Comparison of ENCODE assay signal across 9 cellular contexts in the genomic region with DNA sequence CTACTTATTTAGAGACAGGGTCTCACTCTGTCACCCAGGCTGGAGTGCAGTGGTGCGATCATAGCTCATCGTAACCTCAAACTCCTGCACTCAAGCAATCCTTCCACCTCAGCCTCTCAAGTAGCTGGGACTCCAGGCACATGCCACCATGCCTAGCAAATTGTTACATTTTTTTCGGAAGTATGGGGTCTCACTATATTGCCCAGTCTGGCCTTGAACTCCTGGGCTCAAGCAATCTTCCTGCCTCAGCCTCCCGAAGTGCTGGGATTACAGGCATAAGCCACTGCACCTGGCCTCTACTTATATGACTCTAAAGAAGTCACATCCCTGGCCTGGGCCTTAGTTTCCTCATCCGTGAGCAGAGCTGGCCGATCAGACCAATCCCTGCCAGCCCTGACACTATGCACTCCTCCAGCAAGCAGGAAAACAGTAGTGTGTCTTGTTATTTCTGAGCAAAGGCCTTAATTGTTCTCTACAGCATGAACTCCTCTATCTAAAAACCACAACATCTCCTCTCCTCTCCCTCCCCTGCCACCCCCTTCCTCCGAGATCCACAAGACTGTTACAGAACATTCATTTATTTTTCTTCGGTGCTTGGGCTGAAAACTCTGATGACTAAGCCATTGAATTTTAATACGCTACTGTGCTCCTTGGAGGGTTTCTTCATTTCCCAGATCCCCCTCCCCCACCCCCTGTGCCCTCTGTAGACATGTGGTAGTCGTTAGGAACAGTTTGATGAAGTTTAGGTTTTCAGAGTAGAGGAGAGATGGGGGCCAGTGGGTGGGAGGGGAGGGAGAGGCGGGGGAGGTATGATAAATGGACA.
DNase-seq lines count a peak whose midpoint lies in the region; ATAC-seq and TF ChIP-seq lines count a peak whose summit lies in the region.
"Had no signal": no experiment of that assay in that cellular context is flagged by ENCODE, and none has a peak within 500 bp of the region (broad histone marks: within the 10 kb centered on the region; RNA-seq: fewer than 3 reads in every experiment).

No MANE protein-coding gene starts in this region.

- intact Hi-C loops in esophagus squamous epithelium (cut with DNase I) = no loop called here

- H3K36me3 Mint-ChIP-seq in brain = no peaks in the 10 kb centered on the region

- TF ChIP-seq CTCF in AG04449 (IDR thresholded peaks at IDR 0.05; ENCODE audit: insufficient read depth, low read length, missing control alignments) (no peak), Loucy (conservative IDR thresholded peaks at IDR 0.05; ENCODE audit: low read length) (no peak), brain (conservative IDR thresholded peaks at IDR 0.05) (no peak), esophagus squamous epithelium (IDR thresholded peaks at IDR 0.05) (no peak)

- TF ChIP-seq POLR2A in esophagus squamous epithelium (IDR thresholded peaks at IDR 0.05) = no peak

- H3K4ac ChIP-seq in mesenchymal stem cell (ENCODE audit: low read depth in 1 of 2, low read length in 2 of 2) = no peak overlapping the region

- H3K18ac ChIP-seq in mesenchymal stem cell (ENCODE audit: low read depth in 1 of 2, low read length in 2 of 2) = no peak overlapping the region

- H3K36me3 ChIP-seq in Loucy (ENCODE audit: insufficient read depth, low read length) = no peaks in the 10 kb centered on the region
- no peaks in the 10 kb centered on the region for H3K36me3 ChIP-seq in mesenchymal stem cell (ENCODE audit: control insufficient read depth in 1 of 2, insufficient read depth in 2 of 2, low read depth in 1 of 2, low read length in 2 of 2)
- no peaks in the 10 kb centered on the region for H3K36me3 ChIP-seq in esophagus squamous epithelium

- H4K8ac ChIP-seq in mesenchymal stem cell (ENCODE audit: low read length) = no peak overlapping the region

- peaks cover 42% of the 10 kb centered on the region for H3K79me1 ChIP-seq in mesenchymal stem cell (replicated peaks; ENCODE audit: low read length, poor library complexity, severe bottlenecking)

- H2AK5ac ChIP-seq in mesenchymal stem cell (ENCODE audit: low read length, severe bottlenecking) = peak overlapping the region; percentile 51

- CTCF ChIA-PET in AG04449 (lab: Yijun Ruan, JAX) = no interaction called here

- H3K4me1 ChIP-seq in Loucy (ENCODE audit: insufficient read depth, low read length, poor library complexity, severe bottlenecking) = peaks cover 73% of the 10 kb centered on the region
- H3K4me1 ChIP-seq in mesenchymal stem cell (ENCODE audit: control insufficient read depth, insufficient read depth, low read depth, low read length) = peaks cover 28% of the 10 kb centered on the region
- H3K4me1 ChIP-seq in esophagus squamous epithelium = peaks cover 7 to 29% (median 15%) of the 10 kb centered on the region in 3 donors

- H3K14ac ChIP-seq in mesenchymal stem cell (ENCODE audit: low read length in 2 of 2) = no peak overlapping the region

- H3K27ac Mint-ChIP-seq in brain = peak overlapping the region; percentile 82 to 95 (median 90)

- no peak overlapping the region for H4K91ac ChIP-seq in mesenchymal stem cell (ENCODE audit: low read length)

- H3K27me3 ChIP-seq in Loucy (ENCODE audit: insufficient read depth, low read length, poor library complexity, severe bottlenecking) (no peaks in the 10 kb centered on the region), mesenchymal stem cell (ENCODE audit: control insufficient read depth in 1 of 2, insufficient read depth in 1 of 2, low read length in 2 of 2) (peaks cover 0 to 9% of the 10 kb centered on the region in 2 experiments), esophagus squamous epithelium (peaks cover 0 to 13% (median 0%) of the 10 kb centered on the region in 4 donors)

- peaks cover 3% of the 10 kb centered on the region for H3K27me3 Mint-ChIP-seq in brain

- H3F3A ChIP-seq in Loucy (ENCODE audit: low read depth) = peaks cover 5% of the 10 kb centered on the region; the same call in 1 of the 2 replicates

- peaks cover 0 to 8% (median 0%) of the 10 kb centered on the region in 5 experiments for H3K9me3 Mint-ChIP-seq in brain

- H4K20me1 ChIP-seq in Loucy (ENCODE audit: insufficient read depth, low read length, poor library complexity, severe bottlenecking) = no peaks in the 10 kb centered on the region

- no peak overlapping the region for H3K23ac ChIP-seq in mesenchymal stem cell (ENCODE audit: low read length in 2 of 2)

- H3K4me3 ChIP-seq in AG04449 (ENCODE audit: low read depth, low read length) (no peak overlapping the region), Loucy (ENCODE audit: low read length, poor library complexity, severe bottlenecking) (peak overlapping the region; percentile 51), mesenchymal stem cell (ENCODE audit: insufficient read depth in 1 of 2, low read depth in 1 of 2, low read length in 2 of 2) (no peak overlapping the region), esophagus squamous epithelium (no peak overlapping the region)

- H2BK120ac ChIP-seq in mesenchymal stem cell (ENCODE audit: low read depth, low read length) = no peak overlapping the region

- no peaks in the 10 kb centered on the region for H3K9me2 ChIP-seq in Loucy (replicated peaks; ENCODE audit: low read depth, low read length)

- H2AFZ ChIP-seq in Loucy (ENCODE audit: low read length) = peak overlapping the region; percentile 5; the same call in 1 of the 2 replicates
- H2AFZ ChIP-seq in mesenchymal stem cell (ENCODE audit: low read depth, low read length) = no peak overlapping the region

- H3K4me1 Mint-ChIP-seq in brain = peaks cover 71% of the 10 kb centered on the region

- H2BK12ac ChIP-seq in mesenchymal stem cell (ENCODE audit: low read length in 2 of 2) = no peak overlapping the region

- H2BK15ac ChIP-seq in mesenchymal stem cell (ENCODE audit: low read depth, poor library complexity, severe bottlenecking) = no peak overlapping the region

- DNase-seq in AG04449 (ENCODE audit: low read depth, low spot score) (peak; percentile 67), mesenchymal stem cell (peak; percentile 70), esophagus squamous epithelium (lab: John Stamatoyannopoulos, UW) (no peak)
- no peak for DNase-seq in activated CD8-positive, alpha-beta memory T cell treated with anti-CD3 and anti-CD28 coated beads, Interleukin-2, amount 50 U/mL, for 48 hours
- DNase-seq: NCI-H1694 had no signal

- H3K79me2 ChIP-seq in Loucy (ENCODE audit: insufficient read depth, low read length) = no peaks in the 10 kb centered on the region

- H3K9me3 ChIP-seq in Loucy (ENCODE audit: insufficient read depth, low read depth, low read length) (no peaks in the 10 kb centered on the region), mesenchymal stem cell (ENCODE audit: control insufficient read depth, low read length) (no peaks in the 10 kb centered on the region), esophagus squamous epithelium (no peaks in the 10 kb centered on the region)

- 65% methylated on average over 8 of the region's 11 CpGs for WGBS in mesenchymal stem cell
- WGBS in esophagus squamous epithelium, 2 donors = 50 to 60% methylated on average over 10 of the region's 11 CpGs

- H3K9ac ChIP-seq in Loucy (ENCODE audit: low read depth, low read length, poor library complexity, severe bottlenecking) = peak overlapping the region; percentile 53
- peak overlapping the region; percentile 44 for H3K9ac ChIP-seq in mesenchymal stem cell (ENCODE audit: low read length)

- peak overlapping the region; percentile 56 for H3K4me2 ChIP-seq in Loucy (ENCODE audit: low read depth, low read length, poor library complexity, severe bottlenecking)
- H3K4me2 ChIP-seq in mesenchymal stem cell (ENCODE audit: low read length, poor library complexity, severe bottlenecking) = no peak overlapping the region

- POLR2A ChIA-PET in AG04449 (lab: Yijun Ruan, JAX) = no interaction called here

- ATAC-seq in HG02973 (IDR thresholded peaks at IDR 0.05; ENCODE audit: unreplicated experiment) (no peak), HG02938 (IDR thresholded peaks at IDR 0.05; ENCODE audit: unreplicated experiment) (no peak)

- no peak overlapping the region for H2BK5ac ChIP-seq in mesenchymal stem cell (ENCODE audit: low read depth, low read length, poor library complexity, severe bottlenecking)

- H3K27ac ChIP-seq in mesenchymal stem cell (ENCODE audit: low read length, poor library complexity, severe bottlenecking) = peak overlapping the region; percentile 19
- peak overlapping the region in 2 of 4 donors; percentile 31 to 71 for H3K27ac ChIP-seq in esophagus squamous epithelium

- peak overlapping the region; percentile 7 to 61 (median 30) for H3K4me3 Mint-ChIP-seq in brain

Comparison
In these comparisons a context has a peak if more than half of its experiments do, and no peak if none do; other contexts are left out.
1. DNase-seq: peak in AG04449 (single experiment) and mesenchymal stem cell (single experiment); none in esophagus squamous epithelium (single experiment) and activated CD8-positive, alpha-beta memory T cell treated with anti-CD3 and anti-CD28 coated beads, Interleukin-2, amount 50 U/mL, for 48 hours (single experiment).